ENCODE assay signal across 28 cellular contexts in the genomic region with DNA sequence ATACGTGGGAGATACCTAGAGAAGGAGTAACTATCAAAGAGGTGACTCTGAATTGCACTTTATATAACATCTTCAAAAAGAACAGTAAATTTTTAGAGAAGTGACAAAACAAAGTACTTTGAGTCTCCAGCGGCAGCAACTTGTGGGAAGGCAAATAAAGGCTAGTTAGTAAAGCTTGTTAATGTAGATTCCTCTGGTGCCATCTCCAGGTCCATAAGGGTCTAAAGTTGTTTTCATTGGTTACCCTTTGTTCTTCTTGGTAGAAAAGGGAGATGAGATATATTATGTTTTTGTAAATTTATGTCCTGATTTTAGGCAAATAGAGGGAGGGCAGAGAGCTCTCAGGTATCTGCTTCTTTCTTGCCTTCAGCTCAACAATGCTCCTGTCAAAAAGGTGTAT.
"Had no signal": no experiment of that assay in that cellular context is flagged by ENCODE, and none has a peak within 500 bp of the region (broad histone marks: within the 10 kb centered on the region; RNA-seq: fewer than 3 reads in every experiment).

No MANE protein-coding gene starts in this region.

- H3K27me3 ChIP-seq: gastrocnemius medialis, heart right ventricle, left lung, neutrophil, spleen, suprapubic skin, transverse colon, upper lobe of right lung, uterus had no signal

- H3K79me2 ChIP-seq: parathyroid adenoma had no signal

- H3K36me3 ChIP-seq: gastrocnemius medialis, heart right ventricle, left lung, neutrophil, prostate gland, spleen, suprapubic skin, transverse colon, upper lobe of right lung, uterus had no signal

- H3K4me1 ChIP-seq: gastrocnemius medialis, left lung, parathyroid adenoma, prostate gland, spleen, suprapubic skin, upper lobe of right lung, uterus had no signal

- ATAC-seq: esophagus mucosa; gastrocnemius medialis; heart right ventricle; left cardiac atrium; left lung; mucosa of descending colon; natural killer cell treated with Interleukin-12 subunit alpha and Interleukin-12 subunit beta and Interleukin-15 and Interleukin-18, amount 100 ng/mL, for 72 hours; right cardiac atrium; stimulated activated memory B cell treated with anti-CD40 and anti-IgM and Interleukin-4, amounts not matched to agents 10 μg/mL and 1 μg/mL and 100 μg/mL, for 72 hours; upper lobe of right lung had no signal

- H3K9ac ChIP-seq: parathyroid adenoma had no signal

- FAIRE-seq: endometrium, islet of Langerhans had no signal

- H3K27ac ChIP-seq: coronary artery, gastrocnemius medialis, heart right ventricle, left lung, neutrophil, parathyroid adenoma, prostate gland, skin epidermis, spleen, suprapubic skin, transverse colon, upper lobe of right lung, uterus had no signal

- H3K9me3 ChIP-seq: gastrocnemius medialis, left lung, mucosa of descending colon, neutrophil, prostate gland, spleen, suprapubic skin, transverse colon, upper lobe of right lung, uterus had no signal

- H2AFZ ChIP-seq: parathyroid adenoma had no signal

- H3K4me3 ChIP-seq: coronary artery, gastrocnemius medialis, heart right ventricle, left lung, mucosa of descending colon, prostate gland, skin epidermis, spleen, suprapubic skin, transverse colon, upper lobe of right lung, uterus had no signal

- DNase-seq: dermis blood vessel endothelial cell; effector memory CD4-positive, alpha-beta T cell; foreskin fibroblast; gastrocnemius medialis; heart right ventricle; hippocampal formation; left cardiac atrium; left lung; mesenchymal stem cell; mucosa of descending colon; naive B cell; right cardiac atrium; spleen; stimulated activated CD4-positive, alpha-beta T cell treated with anti-CD3 and anti-CD28 coated beads, Interleukin-4, amount 100 ng/mL, for 4 hours; transverse colon; upper lobe of right lung; uterus had no signal
